Comparison of ENCODE assay signal across 9 cellular contexts in genomic region chr13:59360108-59360507, GRCh38.
DNase-seq lines count a peak whose midpoint lies in the region; ATAC-seq and TF ChIP-seq lines count a peak whose summit lies in the region.
"Had no signal": no experiment of that assay in that cellular context is flagged by ENCODE, and none has a peak within 500 bp of the region (broad histone marks: within the 10 kb centered on the region; RNA-seq: fewer than 3 reads in every experiment).

No MANE protein-coding gene starts in this region.

- no peaks in the 10 kb centered on the region for H3K9me3 ChIP-seq in upper lobe of right lung
- no peaks in the 10 kb centered on the region for H3K9me3 ChIP-seq in esophagus squamous epithelium

- H3K4me3 ChIP-seq in upper lobe of right lung = no peak overlapping the region
- no peak overlapping the region for H3K4me3 ChIP-seq in esophagus squamous epithelium

- H3K4me1 ChIP-seq in upper lobe of right lung (peaks cover 9% of the 10 kb centered on the region), esophagus squamous epithelium (peaks cover 0 to 4% (median 4%) of the 10 kb centered on the region in 3 donors)

- H3K27ac ChIP-seq in upper lobe of right lung = no peak overlapping the region
- no peak overlapping the region for H3K27ac ChIP-seq in esophagus squamous epithelium

- no peak overlapping the region for H3K4me3 Mint-ChIP-seq in stimulated activated naive CD8-positive, alpha-beta T cell treated with anti-CD3 and anti-CD28 coated beads, Interleukin-15, amount 100 ng/mL, for 72 hours
- H3K4me3 Mint-ChIP-seq in chondrocyte (ENCODE audit: unreplicated experiment) = no peak overlapping the region

- H3K27me3 Mint-ChIP-seq in stimulated activated naive CD8-positive, alpha-beta T cell treated with anti-CD3 and anti-CD28 coated beads, Interleukin-15, amount 100 ng/mL, for 72 hours = no peaks in the 10 kb centered on the region
- no peaks in the 10 kb centered on the region for H3K27me3 Mint-ChIP-seq in chondrocyte (ENCODE audit: low read depth)

- ATAC-seq in stimulated activated naive CD8-positive, alpha-beta T cell treated with anti-CD3 and anti-CD28 coated beads, Interleukin-15, amount 100 ng/mL, for 72 hours = peak; percentile 60
- ATAC-seq in stimulated activated naive CD8-positive, alpha-beta T cell treated with anti-CD3 and anti-CD28 coated beads, Interleukin-15, Interleukin-2, amounts not matched to agents 100 U/mL and 50 U/mL, for 24 hours = no peak
- ATAC-seq in HG03354 (IDR thresholded peaks at IDR 0.05; ENCODE audit: poor library complexity, severe bottlenecking, unreplicated experiment) (peak; percentile 58), upper lobe of right lung (peak; percentile 50)
- ATAC-seq: Panc1 had no signal

- in situ Hi-C loops in GM13976 (cut with MboI; ENCODE audit: low sequenced_read_pairs, unreplicated experiment) = no loop called here

- peak overlapping the region in 1 of 2 donors; percentile 40 for H3K27ac Mint-ChIP-seq in stimulated activated naive CD8-positive, alpha-beta T cell treated with anti-CD3 and anti-CD28 coated beads, Interleukin-15, amount 100 ng/mL, for 72 hours
- peak overlapping the region; percentile 34 for H3K27ac Mint-ChIP-seq in chondrocyte (ENCODE audit: unreplicated experiment)

- no peaks in the 10 kb centered on the region for H3K4me1 Mint-ChIP-seq in stimulated activated naive CD8-positive, alpha-beta T cell treated with anti-CD3 and anti-CD28 coated beads, Interleukin-15, amount 100 ng/mL, for 72 hours
- peaks cover 8% of the 10 kb centered on the region for H3K4me1 Mint-ChIP-seq in chondrocyte (ENCODE audit: low read depth)

- no peak for DNase-seq in stimulated activated naive CD8-positive, alpha-beta T cell treated with anti-CD3 and anti-CD28 coated beads, Interleukin-15, amount 100 ng/mL, for 72 hours
- DNase-seq in stimulated activated naive CD8-positive, alpha-beta T cell treated with anti-CD3 and anti-CD28 coated beads, Interleukin-15, Interleukin-2, amounts not matched to agents 100 U/mL and 50 U/mL, for 24 hours = no peak
- DNase-seq in chondrocyte (ENCODE audit: low spot score) = no peak
- DNase-seq in upper lobe of right lung = no peak
- DNase-seq in GM13976 (ENCODE audit: low spot score) = no peak
- DNase-seq in esophagus squamous epithelium (lab: John Stamatoyannopoulos, UW) = no peak
- no peak for DNase-seq in KG1 (lab: John Stamatoyannopoulos, UW)

- H3K27me3 ChIP-seq in upper lobe of right lung (no peaks in the 10 kb centered on the region), esophagus squamous epithelium (no peaks in the 10 kb centered on the region)

- no peaks in the 10 kb centered on the region for H3K36me3 ChIP-seq in upper lobe of right lung
- H3K36me3 ChIP-seq in esophagus squamous epithelium = no peaks in the 10 kb centered on the region

- TF ChIP-seq POLR2A in esophagus squamous epithelium (IDR thresholded peaks at IDR 0.05) = no peak

- no peak for TF ChIP-seq CTCF in chondrocyte (IDR thresholded peaks at IDR 0.05)
- TF ChIP-seq CTCF in upper lobe of right lung (IDR thresholded peaks at IDR 0.05) = no peak
- TF ChIP-seq CTCF in GM13976 (IDR thresholded peaks at IDR 0.05; ENCODE audit: borderline replicate concordance, control extremely low read depth, extremely low read depth, insufficient read depth, missing control alignments) = no peak
- no peak for TF ChIP-seq CTCF in esophagus squamous epithelium (IDR thresholded peaks at IDR 0.05)

- intact Hi-C loops in upper lobe of right lung (cut with DNase I) (no loop called here), esophagus squamous epithelium (cut with DNase I) (no loop called here)

- no peaks in the 10 kb centered on the region for H3K36me3 Mint-ChIP-seq in chondrocyte (ENCODE audit: low read depth)

- H3K9me3 Mint-ChIP-seq in stimulated activated naive CD8-positive, alpha-beta T cell treated with anti-CD3 and anti-CD28 coated beads, Interleukin-15, amount 100 ng/mL, for 72 hours = no peaks in the 10 kb centered on the region
- peaks cover 2% of the 10 kb centered on the region for H3K9me3 Mint-ChIP-seq in chondrocyte (ENCODE audit: low read depth)
